Comparison of ENCODE assay signal across 28 cellular contexts in genomic region chr2:127376265-127376664, GRCh38. TPM values are rescaled to one million over a fixed set of nuclear protein-coding genes. Genes with fewer than 3 reads are reported as not detected.
"Had no signal": no experiment of that assay in that cellular context is flagged by ENCODE, and none has a peak within 500 bp of the region (broad histone marks: within the 10 kb centered on the region; RNA-seq: fewer than 3 reads in every experiment).

No MANE protein-coding gene starts in this region.

- H3K4me1 ChIP-seq: neural progenitor cell, upper lobe of right lung had no signal

- H3K9me3 ChIP-seq: ovary, thyroid gland, vagina had no signal

- DNase-seq: naive thymus-derived CD4-positive, alpha-beta T cell; natural killer cell; occipital lobe; ovary; posterior cingulate gyrus; psoas muscle; right cardiac atrium; spleen; stimulated activated CD4-positive, alpha-beta T cell treated with anti-CD3 and anti-CD28 coated beads, Interleukin-12 subunit alpha, Interleukin-12 subunit beta, amount 100 ng/mL, for 4 hours; stimulated activated CD4-positive, alpha-beta T cell treated with anti-CD3 and anti-CD28 coated beads, Interleukin-1b, Interleukin-23, amount 100 ng/mL, for 48 hours; stimulated activated CD4-positive, alpha-beta T cell treated with anti-CD3 and anti-CD28 coated beads, Interleukin-2, amount 100 ng/mL, for 48 hours; stimulated activated CD4-positive, alpha-beta T cell treated with anti-CD3 and anti-CD28 coated beads, Interleukin-4, amount 100 ng/mL, for 24 hours; stimulated activated naive B cell treated with anti-CD40 and anti-IgM and Interleukin-4, amounts not matched to agents 10 μg/mL and 1 μg/mL and 100 μg/mL, for 72 hours; stimulated activated naive CD4-positive, alpha-beta T cell treated with Interleukin-2 at 50 U/mL for 16 hours; stomach; thyroid gland; upper lobe of right lung had no signal

- H3K27ac ChIP-seq: neural progenitor cell, ovary, parathyroid adenoma, psoas muscle, skin epidermis, spleen, stomach, thoracic aorta, thyroid gland, tibial nerve, upper lobe of right lung, vagina had no signal

- H3K9ac ChIP-seq: neural progenitor cell, parathyroid adenoma had no signal

- H3K36me3 ChIP-seq: neural progenitor cell, ovary, thoracic aorta, thyroid gland, upper lobe of right lung, vagina had no signal

- H3K4me2 ChIP-seq: neural progenitor cell, smooth muscle cell had no signal

- ATAC-seq: naive thymus-derived CD4-positive, alpha-beta T cell; psoas muscle; right cardiac atrium; sciatic nerve; stimulated activated effector memory CD8-positive, alpha-beta T cell treated with anti-CD3 and anti-CD28 coated beads, Interleukin-12 subunit alpha, Interleukin-12 subunit beta, amount 100 ng/mL, for 72 hours; stimulated activated naive B cell treated with anti-CD40 and anti-IgM and Interleukin-4, amounts not matched to agents 10 μg/mL and 1 μg/mL and 100 μg/mL, for 72 hours; upper lobe of right lung had no signal

- H3K27me3 ChIP-seq: neural progenitor cell, ovary, spleen, stomach, thyroid gland, tibial nerve, upper lobe of right lung, vagina had no signal

- H2AFZ ChIP-seq: neural progenitor cell, parathyroid adenoma had no signal

- H3K4me3 ChIP-seq: neural progenitor cell, ovary, psoas muscle, skin epidermis, smooth muscle cell, spleen, stomach, thoracic aorta, thyroid gland, tibial nerve, upper lobe of right lung, vagina had no signal

RNA-seq across cellular contexts. Expression of gene PROC, which starts 42.0 kb away (rescaled TPM):
- total RNA-seq: natural killer cell, occipital lobe, osteoblast, right cardiac atrium, sciatic nerve, spleen, subcutaneous adipose tissue, thoracic aorta, thyroid gland, tibial nerve, upper lobe of right lung, vagina had no signal
- polyA plus RNA-seq: naive thymus-derived CD4-positive, alpha-beta T cell; ovary had no signal
